Comparison of ENCODE assay signal across 19 cellular contexts in the genomic region with DNA sequence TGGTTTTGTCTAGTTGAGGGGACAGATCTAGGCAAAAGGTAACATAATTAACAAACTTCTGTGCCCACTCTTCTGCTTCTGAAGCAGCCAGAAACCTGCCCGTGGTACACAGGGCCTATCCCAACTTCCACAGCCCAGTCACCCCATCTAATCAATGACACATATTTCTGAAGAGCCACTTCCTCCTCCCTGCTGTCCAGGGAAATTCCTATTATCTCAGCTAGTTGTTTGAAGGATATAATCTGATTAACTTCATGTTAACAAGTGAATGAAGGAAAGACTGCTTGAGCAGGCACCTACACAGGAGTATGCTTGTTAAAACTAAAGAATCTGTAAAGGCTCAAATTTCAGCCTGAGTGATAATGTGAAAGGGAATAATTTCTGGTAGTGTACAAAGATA.
DNase-seq lines count a peak whose midpoint lies in the region; FAIRE-seq and TF ChIP-seq lines count a peak whose summit lies in the region.
"Had no signal": no experiment of that assay in that cellular context is flagged by ENCODE, and none has a peak within 500 bp of the region (broad histone marks: within the 10 kb centered on the region; RNA-seq: fewer than 3 reads in every experiment).

No MANE protein-coding gene starts in this region.

- H3K4me3 ChIP-seq in keratinocyte (ENCODE audit: control insufficient read depth in 2 of 3, extremely low read depth in 1 of 3, insufficient read depth in 2 of 3, low read depth in 1 of 3, low read length in 3 of 3): no peak overlapping the region
- H3K4me3 ChIP-seq in small intestine (ENCODE audit: low read depth in 1 of 2, low read length in 2 of 2): no peak overlapping the region
- H3K4me3 ChIP-seq: HAP-1, testis had no signal

- no peaks in the 10 kb centered on the region for H3K79me2 ChIP-seq in keratinocyte (ENCODE audit: control insufficient read depth, insufficient read depth, low read length)

- H3K4me2 ChIP-seq in keratinocyte (ENCODE audit: control insufficient read depth, extremely low read depth, insufficient read depth, low read depth, low read length): peak overlapping the region; percentile 9

- no peak for TF ChIP-seq POLR2A in GM12891 (IDR thresholded peaks at IDR 0.05; ENCODE audit: low read depth, low read length)

- dilution Hi-C loops in keratinocyte (cut with MboI; ENCODE audit: extremely low pct_ligation_motif_present, low sequenced_read_pairs): no loop called here

- WGBS in small intestine, 3 donors: 16 to 57% (median 50%) methylated on average over 1 of the region's 1 CpG

- H3K27ac ChIP-seq in keratinocyte (ENCODE audit: control insufficient read depth, insufficient read depth, low read length) (no peak overlapping the region), small intestine (ENCODE audit: low read depth in 1 of 2, low read length in 1 of 2) (no peak overlapping the region)
- H3K27ac ChIP-seq: testis had no signal

- TF ChIP-seq CTCF in keratinocyte (optimal IDR thresholded peaks at IDR 0.05 in 1 of 3, IDR thresholded peaks at IDR 0.05 in 1 of 3, conservative IDR thresholded peaks at IDR 0.05 in 1 of 3; ENCODE audit: extremely low read depth in 1 of 3, insufficient read depth in 2 of 3, low read length in 3 of 3): no peak

- H2AFZ ChIP-seq in keratinocyte (ENCODE audit: control insufficient read depth, low read length): peak overlapping the region; percentile 59

- no peak for FAIRE-seq in GM12891 (lab: Jason Lieb, UNC)
- peak; percentile 51 for FAIRE-seq in keratinocyte (lab: Jason Lieb, UNC)
- no peak for FAIRE-seq in small intestine (lab: Jason Lieb, UNC)

- DNase-seq in GM12891 (ENCODE audit: insufficient read length, low spot score) (no peak), SK-N-DZ (ENCODE audit: low spot score) (peak; percentile 37), keratinocyte (ENCODE audit: low read depth, low spot score) (no peak), small intestine (peak; percentile 20), NCI-H1436 (lab: John Stamatoyannopoulos, UW) (no peak), superior temporal gyrus (ENCODE audit: extremely low spot score) (no peak), NCI-H187 (lab: John Stamatoyannopoulos, UW) (no peak)
- DNase-seq: activated CD4-positive, CD25-positive, alpha-beta regulatory T cell treated with anti-CD3 and anti-CD28 coated beads, Interleukin-2, amount 50 U/mL, for 72 hours; CD8-positive, alpha-beta T cell; central memory CD4-positive, alpha-beta T cell; effector memory CD4-positive, alpha-beta T cell; GDM1; natural killer cell; NCI-H2171; right cardiac atrium; stimulated activated CD4-positive, alpha-beta T cell treated with anti-CD3 and anti-CD28 coated beads, Interleukin-1b, Interleukin-23, amount 100 ng/mL, for 48 hours; T-helper 2 cell; testis had no signal

- H4K20me1 ChIP-seq in keratinocyte (ENCODE audit: control insufficient read depth, extremely low read depth, insufficient read depth, low read length): no peaks in the 10 kb centered on the region

- H3K27me3 ChIP-seq in keratinocyte (ENCODE audit: control insufficient read depth, extremely low read depth, insufficient read depth, low read length): no peaks in the 10 kb centered on the region
- H3K27me3 ChIP-seq in small intestine (ENCODE audit: control insufficient read depth in 2 of 2, insufficient read depth in 2 of 2, low read length in 2 of 2): no peaks in the 10 kb centered on the region
- H3K27me3 ChIP-seq: testis had no signal

- H3K4me1 ChIP-seq in keratinocyte (ENCODE audit: control insufficient read depth, extremely low read depth, insufficient read depth, low read length) (peaks cover 14% of the 10 kb centered on the region), small intestine (ENCODE audit: control insufficient read depth in 2 of 2, insufficient read depth in 1 of 2, low read depth in 1 of 2, low read length in 1 of 2) (no peaks in the 10 kb centered on the region)
- H3K4me1 ChIP-seq: HAP-1, testis had no signal

- no peak overlapping the region for H3K9ac ChIP-seq in keratinocyte (ENCODE audit: control insufficient read depth, extremely low read depth, insufficient read depth, low read length)

- H3K36me3 ChIP-seq in keratinocyte (ENCODE audit: control insufficient read depth in 2 of 2, extremely low read depth in 1 of 2, insufficient read depth in 2 of 2, low read length in 2 of 2): no peaks in the 10 kb centered on the region
- no peaks in the 10 kb centered on the region for H3K36me3 ChIP-seq in small intestine (ENCODE audit: control insufficient read depth in 2 of 2, insufficient read depth in 2 of 2, low read length in 2 of 2)
- H3K36me3 ChIP-seq: HAP-1 had no signal

- no peaks in the 10 kb centered on the region for H3K9me1 ChIP-seq in keratinocyte (ENCODE audit: control insufficient read depth, extremely low read depth, insufficient read depth, low read length)

- no peaks in the 10 kb centered on the region for H3K9me3 ChIP-seq in keratinocyte (ENCODE audit: control insufficient read depth, low read depth, low read length)
- H3K9me3 ChIP-seq in small intestine (ENCODE audit: control insufficient read depth, low read depth): no peaks in the 10 kb centered on the region
- H3K9me3 ChIP-seq: HAP-1, testis had no signal

TF ChIP-seq in GM12891, 5 proteins besides CTCF, POLR2A, EP300 and RAD21:
- TF ChIP-seq SPI1 (IDR thresholded peaks at IDR 0.05; ENCODE audit: low read depth, low read length) (0 out of 2 replicates have a peak, but pooled peaks have one; percentile 14), POLR2AphosphoS5 (IDR thresholded peaks at IDR 0.05; ENCODE audit: low read depth, low read length) (no peak)

Comparison
In these comparisons a context has a peak if more than half of its experiments do, and no peak if none do; other contexts are left out.
1. DNase-seq: peak in SK-N-DZ (single experiment) and small intestine (single experiment); none in GM12891 (single experiment), keratinocyte (single experiment), NCI-H1436 (single experiment), superior temporal gyrus (single experiment) and NCI-H187 (0 of 2).